ENCODE assay signal across 11 cellular contexts in genomic region chr3:172987268-172987667, GRCh38.
A peak's percentile ranks its signal among the peaks of the same experiment; 100 is the strongest.
DNase-seq lines count a peak whose midpoint lies in the region; ATAC-seq and TF ChIP-seq lines count a peak whose summit lies in the region.
"Had no signal": no experiment of that assay in that cellular context is flagged by ENCODE, and none has a peak within 500 bp of the region (broad histone marks: within the 10 kb centered on the region; RNA-seq: fewer than 3 reads in every experiment).

No MANE protein-coding gene starts in this region.

- H3K4me3 Mint-ChIP-seq in MCF 10A (ENCODE audit: unreplicated experiment), result no peak overlapping the region
- no peak overlapping the region for H3K4me3 Mint-ChIP-seq in effector memory CD8-positive, alpha-beta T cell
- H3K4me3 Mint-ChIP-seq: CD4-positive, CD25-positive, alpha-beta regulatory T cell had no signal

- DNase-seq in MCF 10A (ENCODE audit: unreplicated experiment) (peak; percentile 51), breast epithelium (ENCODE audit: low spot score in 2 of 2) (no peak), NCI-H2227 treated with DMSO at 0.1 percent for 48 hours (lab: John Stamatoyannopoulos, UW) (peak; percentile 31), choroid plexus epithelial cell (ENCODE audit: low read depth) (peak; percentile 5), smooth muscle cell (lab: John Stamatoyannopoulos, UW; ENCODE audit: unreplicated experiment) (no peak)
- DNase-seq in effector memory CD8-positive, alpha-beta T cell, result no peak
- DNase-seq: CD4-positive, CD25-positive, alpha-beta regulatory T cell; MG63 had no signal

- H3K36me3 Mint-ChIP-seq in MCF 10A (ENCODE audit: insufficient read depth, unreplicated experiment), result no peaks in the 10 kb centered on the region
- no peaks in the 10 kb centered on the region for H3K36me3 Mint-ChIP-seq in effector memory CD8-positive, alpha-beta T cell (ENCODE audit: insufficient read depth)
- H3K36me3 Mint-ChIP-seq: CD4-positive, CD25-positive, alpha-beta regulatory T cell had no signal

- H3K4me2 ChIP-seq in smooth muscle cell, result no peak overlapping the region

- POLR2A ChIA-PET in MCF 10A (lab: Yijun Ruan, JAX), result no interaction called here

- H3K4me3 ChIP-seq in breast epithelium, result no peak overlapping the region
- no peak overlapping the region for H3K4me3 ChIP-seq in choroid plexus epithelial cell (ENCODE audit: low read depth, low read length)
- H3K4me3 ChIP-seq in smooth muscle cell, result no peak overlapping the region
- H3K4me3 ChIP-seq: MG63 had no signal

- H3K36me3 ChIP-seq in breast epithelium, result no peaks in the 10 kb centered on the region
- no peaks in the 10 kb centered on the region for H3K36me3 ChIP-seq in smooth muscle cell (ENCODE audit: low read depth)
- H3K36me3 ChIP-seq: MG63 had no signal

- H3K27ac ChIP-seq in breast epithelium (no peak overlapping the region), smooth muscle cell (ENCODE audit: low read depth) (no peak overlapping the region)

- no peak overlapping the region for H3K9ac ChIP-seq in smooth muscle cell (ENCODE audit: low read depth)

- TF ChIP-seq CTCF in MCF 10A (IDR thresholded peaks at IDR 0.05; ENCODE audit: unreplicated experiment) (peak; percentile 32), breast epithelium (IDR thresholded peaks at IDR 0.05) (no peak), choroid plexus epithelial cell (conservative IDR thresholded peaks at IDR 0.05; ENCODE audit: low read depth, low read length) (peak; percentile 37), smooth muscle cell (IDR thresholded peaks at IDR 0.05; ENCODE audit: borderline replicate concordance, insufficient read depth, poor library complexity, severe bottlenecking) (peak; percentile 30)

- CTCF ChIA-PET in MCF 10A (lab: Yijun Ruan, JAX), result interaction anchor here (0.6 to 1.4 kb wide), 8 partner anchors 8 to 482 kb away, joined by 3 to 4 read pairs (median 4); no protein-coding TSS in a partner anchor

- H3K27me3 ChIP-seq in breast epithelium, result no peaks in the 10 kb centered on the region
- H3K27me3 ChIP-seq in smooth muscle cell (ENCODE audit: low read depth), result no peaks in the 10 kb centered on the region

- ATAC-seq in GM19351 (IDR thresholded peaks at IDR 0.05; ENCODE audit: unreplicated experiment) (no peak), HG03039 (IDR thresholded peaks at IDR 0.05; ENCODE audit: unreplicated experiment) (no peak)
- no peak for ATAC-seq in effector memory CD8-positive, alpha-beta T cell (replicated peaks)
- ATAC-seq: Right ventricle myocardium inferior had no signal

- H3K4me1 ChIP-seq in breast epithelium (no peaks in the 10 kb centered on the region), smooth muscle cell (ENCODE audit: low read depth) (no peaks in the 10 kb centered on the region)

- no peak for TF ChIP-seq POLR2A in breast epithelium (IDR thresholded peaks at IDR 0.05)

- no peaks in the 10 kb centered on the region for H3K9me3 Mint-ChIP-seq in MCF 10A (ENCODE audit: unreplicated experiment)
- H3K9me3 Mint-ChIP-seq in effector memory CD8-positive, alpha-beta T cell, result peaks cover 0 to 8% of the 10 kb centered on the region in 2 donors

- peaks cover 84% of the 10 kb centered on the region for H3K27me3 Mint-ChIP-seq in MCF 10A (ENCODE audit: insufficient read depth, unreplicated experiment)
- no peaks in the 10 kb centered on the region for H3K27me3 Mint-ChIP-seq in effector memory CD8-positive, alpha-beta T cell
- H3K27me3 Mint-ChIP-seq: CD4-positive, CD25-positive, alpha-beta regulatory T cell had no signal

- intact Hi-C loops in MCF 10A (cut with micrococcal nuclease) (no loop called here), breast epithelium (cut with DNase I; ENCODE audit: low total_unique reads) (no loop called here)

- H3F3A ChIP-seq in smooth muscle cell (ENCODE audit: low read depth), result no peaks in the 10 kb centered on the region

- H2AFZ ChIP-seq in smooth muscle cell (ENCODE audit: low read depth), result no peak overlapping the region

- 57% methylated on average over 3 of the region's 3 CpGs for WGBS in smooth muscle cell (ENCODE audit: low lambda C conversion rate)

- H3K79me2 ChIP-seq in smooth muscle cell (ENCODE audit: low read depth), result no peaks in the 10 kb centered on the region

- no peaks in the 10 kb centered on the region for H3K4me1 Mint-ChIP-seq in MCF 10A (ENCODE audit: insufficient read depth, unreplicated experiment)
- no peaks in the 10 kb centered on the region for H3K4me1 Mint-ChIP-seq in effector memory CD8-positive, alpha-beta T cell (ENCODE audit: low read depth in 2 of 2)
- H3K4me1 Mint-ChIP-seq: CD4-positive, CD25-positive, alpha-beta regulatory T cell had no signal

- H3K9me3 ChIP-seq in breast epithelium, result no peaks in the 10 kb centered on the region
- no peaks in the 10 kb centered on the region for H3K9me3 ChIP-seq in smooth muscle cell (replicated peaks; ENCODE audit: low read depth)
- H3K9me3 ChIP-seq: MG63 had no signal

- no peak overlapping the region for H3K27ac Mint-ChIP-seq in MCF 10A (ENCODE audit: low read depth, unreplicated experiment)
- H3K27ac Mint-ChIP-seq in effector memory CD8-positive, alpha-beta T cell, result no peak overlapping the region
- H3K27ac Mint-ChIP-seq: CD4-positive, CD25-positive, alpha-beta regulatory T cell had no signal

- no TSS peak for BruUV-seq in MCF 10A (replicated peaks; lab: Mats Ljungman, UMichigan)

- H4K20me1 ChIP-seq in smooth muscle cell (ENCODE audit: low read depth), result no peaks in the 10 kb centered on the region

Comparison
In these comparisons a context has a peak if more than half of its experiments do, and no peak if none do; other contexts are left out.
1. DNase-seq: peak in MCF 10A (single experiment), NCI-H2227 treated with DMSO at 0.1 percent for 48 hours (single experiment) and choroid plexus epithelial cell (single experiment); none in breast epithelium (0 of 2), smooth muscle cell (single experiment) and effector memory CD8-positive, alpha-beta T cell (0 of 3).
2. CTCF ChIP-seq: peak in MCF 10A (single experiment), choroid plexus epithelial cell (single experiment) and smooth muscle cell (single experiment); none in breast epithelium (0 of 3).